8 cellular contexts compared by ENCODE assay signal in the genomic region with DNA sequence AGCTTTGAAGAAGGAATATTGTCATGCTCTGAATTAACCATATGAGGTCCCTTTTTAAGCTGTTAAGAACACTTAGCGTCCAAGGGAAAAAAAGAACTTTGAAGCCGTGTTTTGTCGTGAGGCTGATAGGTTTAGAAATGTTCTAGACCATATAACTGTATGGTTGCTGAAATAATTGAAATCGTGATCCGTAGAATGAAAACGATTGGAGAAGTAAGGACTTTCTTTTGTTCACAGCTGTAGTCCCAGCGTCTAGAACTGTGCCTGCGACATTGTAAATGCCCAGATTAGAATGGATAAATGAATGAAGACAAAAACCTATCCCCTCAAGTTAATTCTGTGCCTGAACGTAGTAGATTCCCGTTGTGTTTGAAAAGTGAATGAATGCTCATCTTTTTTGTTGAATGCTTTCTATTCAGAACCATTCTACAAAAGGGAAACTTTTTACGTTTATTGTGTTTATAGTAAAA. TPM values are rescaled to one million over a fixed set of nuclear protein-coding genes. Genes with fewer than 3 reads are reported as not detected.
DNase-seq lines count a peak whose midpoint lies in the region; ATAC-seq, FAIRE-seq and TF ChIP-seq lines count a peak whose summit lies in the region.

No MANE protein-coding gene starts in this region.

- 1 to 2% methylated on average over 11 of the region's 11 CpGs for WGBS in esophagus squamous epithelium, 2 donors

- ATAC-seq in Panc1, result no peak
- ATAC-seq in GM19452 (IDR thresholded peaks at IDR 0.05; ENCODE audit: unreplicated experiment), result no peak
- ATAC-seq in HG03439 (IDR thresholded peaks at IDR 0.05; ENCODE audit: unreplicated experiment), result no peak

- in situ Hi-C loops in Panc1 (cut with HindIII; ENCODE audit: low pct_unique_long_range_greater_than_20kb, low sequenced_read_pairs), result no loop called here

- H3K4me3 ChIP-seq in Panc1 (ENCODE audit: low read depth in 2 of 2, low read length in 2 of 2), result peak overlapping the region; percentile 87 to 94
- peak overlapping the region; percentile 93 to 98 (median 96) for H3K4me3 ChIP-seq in esophagus squamous epithelium
- peak overlapping the region; percentile 66 for H3K4me3 ChIP-seq in rectal smooth muscle tissue (ENCODE audit: low read length)

- TSS peak; percentile 74 for BruUV-seq in Panc1 (replicated peaks; lab: Mats Ljungman, UMichigan)

- H3K9ac ChIP-seq in rectal smooth muscle tissue (ENCODE audit: low read length), result peak overlapping the region; percentile 26

- TF ChIP-seq POLR2A in esophagus squamous epithelium (IDR thresholded peaks at IDR 0.05), result no peak

- H3K27ac ChIP-seq in Panc1 (ENCODE audit: low read length) (peak overlapping the region; percentile 83), esophagus squamous epithelium (peak overlapping the region; percentile 98 to 99 (median 98)), rectal smooth muscle tissue (ENCODE audit: low read depth, low read length) (peak overlapping the region; percentile 98)

- POLR2A ChIA-PET in Panc1 (lab: Charles Lee), result interaction anchor here (0.6 kb wide), 1 partner anchor 12 kb away, joined by 3 read pairs; no protein-coding TSS in a partner anchor

- TF ChIP-seq CTCF in Panc1 (IDR thresholded peaks at IDR 0.05), result no peak
- no peak for TF ChIP-seq CTCF in esophagus squamous epithelium (IDR thresholded peaks at IDR 0.05)

- H3K9me3 ChIP-seq in Panc1 (ENCODE audit: control insufficient read depth, insufficient read depth, low read depth, low read length) (no peaks in the 10 kb centered on the region), esophagus squamous epithelium (no peaks in the 10 kb centered on the region)

- no peak for DNase-seq in GM19239 (ENCODE audit: insufficient read length, low spot score)
- DNase-seq in Panc1 (ENCODE audit: low read depth, low spot score), result no peak
- no peak for DNase-seq in esophagus squamous epithelium (lab: John Stamatoyannopoulos, UW)
- no peak for DNase-seq in stimulated activated naive CD4-positive, alpha-beta T cell (lab: John Stamatoyannopoulos, UW)
- DNase-seq in activated CD4-positive, CD25-positive, alpha-beta regulatory T cell (lab: John Stamatoyannopoulos, UW), result no peak

- intact Hi-C loops in Panc1 (cut with micrococcal nuclease; ENCODE audit: unreplicated experiment), result no loop called here
- intact Hi-C loops in esophagus squamous epithelium (cut with DNase I), result no loop called here

- peak; percentile 81 for FAIRE-seq in GM19239 (lab: Jason Lieb, UNC)

- CTCF ChIA-PET in Panc1 (lab: Charles Lee), result no interaction called here

- H3K4me1 ChIP-seq in Panc1 (ENCODE audit: control insufficient read depth, insufficient read depth, low read length), result peaks cover 21% of the 10 kb centered on the region
- H3K4me1 ChIP-seq in esophagus squamous epithelium, result peaks cover 3 to 45% (median 19%) of the 10 kb centered on the region in 3 donors
- H3K4me1 ChIP-seq in rectal smooth muscle tissue (ENCODE audit: control insufficient read depth, insufficient read depth, low read length), result peaks cover 12% of the 10 kb centered on the region

- H3K27me3 ChIP-seq in Panc1 (ENCODE audit: control insufficient read depth, insufficient read depth, low read length), result no peaks in the 10 kb centered on the region
- no peaks in the 10 kb centered on the region for H3K27me3 ChIP-seq in esophagus squamous epithelium
- H3K27me3 ChIP-seq in rectal smooth muscle tissue (ENCODE audit: control insufficient read depth, insufficient read depth, low read length), result no peaks in the 10 kb centered on the region

- H3K36me3 ChIP-seq in Panc1 (ENCODE audit: control insufficient read depth, insufficient read depth, low read length) (peaks cover 6% of the 10 kb centered on the region; the same call in 1 of the 2 replicates), esophagus squamous epithelium (no peaks in the 10 kb centered on the region), rectal smooth muscle tissue (ENCODE audit: control insufficient read depth, insufficient read depth, low read length) (no peaks in the 10 kb centered on the region)

RNA-seq across cellular contexts. Expression of a gene that starts 1.6 kb away (rescaled TPM):
- total RNA-seq in Panc1 (2021; ENCODE audit: unreplicated experiment) (40.9 TPM), esophagus squamous epithelium (10 to 100 TPM; 32.8 to 69.6 (median 33.8) TPM)
- polyA plus RNA-seq in Panc1 (2012; ENCODE audit: insufficient read length), result 12.6 TPM
